23 cellular contexts compared by ENCODE assay signal in genomic region chr15:61398310-61398709, GRCh38.
"Had no signal": no experiment of that assay in that cellular context is flagged by ENCODE, and none has a peak within 500 bp of the region (broad histone marks: within the 10 kb centered on the region; RNA-seq: fewer than 3 reads in every experiment).

No MANE protein-coding gene starts in this region.

- ATAC-seq: HepG2 had no signal

- H3K27ac ChIP-seq: KMS-11, SJSA1, SK-N-MC had no signal

- H3K9me3 ChIP-seq: SJSA1 had no signal

- DNase-seq: IMR-90, Kasumi-1, MM.1S, NCI-H1092, NCI-H1436, NCI-H187, NCI-H2029, NCI-H2081 treated with DMSO at 0.1 percent for 48 hours, NCI-H2171, NCI-H226, NCI-H446, NCI-H510A, NCI-H524 treated with DMSO at 0.1 percent for 48 hours, NCI-H69, NCI-H774, Right ventricle myocardium superior, RPMI8226, SIG-M5 had no signal

- H3K4me3 ChIP-seq: SJSA1, SK-N-MC had no signal

- H3K36me3 ChIP-seq: SJSA1 had no signal

- FAIRE-seq: HepG2, RCC 7860 had no signal

- H3K4me1 ChIP-seq: SJSA1 had no signal

- H3K27me3 ChIP-seq: SJSA1 had no signal
